Comparison of ENCODE assay signal across 14 cellular contexts in genomic region chr12:24127919-24128721, GRCh38.
DNase-seq lines count a peak whose midpoint lies in the region; ATAC-seq and TF ChIP-seq lines count a peak whose summit lies in the region.
"Had no signal": no experiment of that assay in that cellular context is flagged by ENCODE, and none has a peak within 500 bp of the region (broad histone marks: within the 10 kb centered on the region; RNA-seq: fewer than 3 reads in every experiment).

No MANE protein-coding gene starts in this region.

- intact Hi-C loops in tibial artery (cut with DNase I; ENCODE audit: low total_unique reads) (no loop called here), left lung (cut with DNase I) (no loop called here), OCI-LY7 (cut with micrococcal nuclease; ENCODE audit: unreplicated experiment) (no loop called here)

- H4K20me1 ChIP-seq in KMS-11 (ENCODE audit: insufficient read depth): no peaks in the 10 kb centered on the region
- no peaks in the 10 kb centered on the region for H4K20me1 ChIP-seq in OCI-LY7 (ENCODE audit: insufficient read depth, low read length)

- peak; percentile 29 for DNase-seq in GM20000 (ENCODE audit: low spot score)
- no peak for DNase-seq in tibial artery
- DNase-seq in left lung: no peak
- DNase-seq in DMS53 treated with DMSO at 0.1 percent for 48 hours (lab: John Stamatoyannopoulos, UW; ENCODE audit: unreplicated experiment): no peak
- DNase-seq in OCI-LY7 (ENCODE audit: low spot score): no peak
- DNase-seq: activated naive CD4-positive, alpha-beta T cell; cortex of kidney; left ventricle myocardium superior; NCI-H226; testis had no signal

- H3K36me3 ChIP-seq in KMS-11 (ENCODE audit: insufficient read depth): no peaks in the 10 kb centered on the region
- no peaks in the 10 kb centered on the region for H3K36me3 ChIP-seq in tibial artery
- no peaks in the 10 kb centered on the region for H3K36me3 ChIP-seq in left lung
- no peaks in the 10 kb centered on the region for H3K36me3 ChIP-seq in OCI-LY7 (ENCODE audit: insufficient read depth, low read length)
- H3K36me3 ChIP-seq: SJCRH30 had no signal

- H3K9me3 ChIP-seq in tibial artery (no peaks in the 10 kb centered on the region), left lung (no peaks in the 10 kb centered on the region), OCI-LY7 (ENCODE audit: low read length) (no peaks in the 10 kb centered on the region)
- H3K9me3 ChIP-seq: SJCRH30, testis had no signal

- BruUV-seq in OCI-LY7 (replicated peaks; lab: Mats Ljungman, UMichigan): no TSS peak

- H3K9me2 ChIP-seq in OCI-LY7 (ENCODE audit: insufficient read depth, low read length): no peaks in the 10 kb centered on the region

- H3K4me1 ChIP-seq in KMS-11 (ENCODE audit: low read depth, poor library complexity, severe bottlenecking): peaks cover 54% of the 10 kb centered on the region
- no peaks in the 10 kb centered on the region for H3K4me1 ChIP-seq in tibial artery
- H3K4me1 ChIP-seq in left lung: no peaks in the 10 kb centered on the region
- H3K4me1 ChIP-seq in OCI-LY7 (ENCODE audit: insufficient read depth, low read length, poor library complexity, severe bottlenecking): no peaks in the 10 kb centered on the region
- H3K4me1 ChIP-seq: SJCRH30, testis had no signal

- CTCF ChIA-PET in OCI-LY7 (lab: Charles Lee; ENCODE audit: unreplicated experiment): no interaction called here

- H3K79me2 ChIP-seq in KMS-11 (ENCODE audit: insufficient read depth, low read depth) (no peaks in the 10 kb centered on the region), OCI-LY7 (ENCODE audit: insufficient read depth, low read depth, low read length) (no peaks in the 10 kb centered on the region)

- H3K27ac ChIP-seq in KMS-11 (peak overlapping the region; percentile 39), tibial artery (no peak overlapping the region), left lung (no peak overlapping the region), OCI-LY7 (ENCODE audit: low read depth, low read length, poor library complexity, severe bottlenecking) (no peak overlapping the region)
- H3K27ac ChIP-seq: SJCRH30, testis had no signal

- POLR2A ChIA-PET in OCI-LY7 (lab: Charles Lee): no interaction called here

- TF ChIP-seq CTCF in GM20000 (IDR thresholded peaks at IDR 0.05; ENCODE audit: extremely low read depth, missing control alignments): no peak
- no peak for TF ChIP-seq CTCF in KMS-11 (conservative IDR thresholded peaks at IDR 0.05; ENCODE audit: low read depth, low read length)
- TF ChIP-seq CTCF in tibial artery (IDR thresholded peaks at IDR 0.05): no peak
- TF ChIP-seq CTCF in left lung (IDR thresholded peaks at IDR 0.05): no peak
- TF ChIP-seq CTCF in OCI-LY7 (conservative IDR thresholded peaks at IDR 0.05; ENCODE audit: low read length): no peak

- H3K4me2 ChIP-seq in KMS-11: peak overlapping the region; percentile 70
- H3K4me2 ChIP-seq in OCI-LY7 (ENCODE audit: low read length): no peak overlapping the region

- no peak overlapping the region for H3K9ac ChIP-seq in KMS-11

- H3K27me3 ChIP-seq in KMS-11 (ENCODE audit: insufficient read depth, low read depth) (no peaks in the 10 kb centered on the region), tibial artery (no peaks in the 10 kb centered on the region), left lung (no peaks in the 10 kb centered on the region)
- H3K27me3 ChIP-seq: SJCRH30, testis had no signal

- H3K4me3 ChIP-seq in KMS-11 (IDR thresholded peaks at IDR 0.05; ENCODE audit: insufficient read depth, low read depth, low read length) (no peak overlapping the region), tibial artery (no peak overlapping the region), left lung (no peak overlapping the region), OCI-LY7 (ENCODE audit: low read depth, low read length, poor library complexity, severe bottlenecking) (no peak overlapping the region)
- H3K4me3 ChIP-seq: SJCRH30, testis had no signal

- no peak overlapping the region for H2AFZ ChIP-seq in KMS-11 (ENCODE audit: low read depth)
- no peak overlapping the region for H2AFZ ChIP-seq in OCI-LY7 (ENCODE audit: low read length)

- ATAC-seq in GM18508 (IDR thresholded peaks at IDR 0.05; ENCODE audit: insufficient read depth, unreplicated experiment) (peak; percentile 97), HG02943 (IDR thresholded peaks at IDR 0.05; ENCODE audit: low read depth, unreplicated experiment) (peak; percentile 79), left lung (no peak)
- ATAC-seq: left ventricle myocardium superior had no signal
